In genomic region chr19:1847684-1848398, GRCh38 we compare ENCODE assay signal across 8 cellular contexts. TPM values are rescaled to one million over a fixed set of nuclear protein-coding genes. Genes with fewer than 3 reads are reported as not detected.
DNase-seq lines count a peak whose midpoint lies in the region; ATAC-seq, FAIRE-seq and TF ChIP-seq lines count a peak whose summit lies in the region.

No MANE protein-coding gene starts in this region.

- TF ChIP-seq CTCF in GM12865 (IDR thresholded peaks at IDR 0.05; ENCODE audit: insufficient read depth, low read depth, low read length, missing control alignments) (no peak), GM12878 (IDR thresholded peaks at IDR 0.05 in 2 of 3, conservative IDR thresholded peaks at IDR 0.05 in 1 of 3; ENCODE audit: control insufficient read depth in 2 of 3, extremely low read depth in 1 of 3, insufficient read depth in 1 of 3, low read depth in 3 of 3, low read length in 3 of 3) (no peak), keratinocyte (optimal IDR thresholded peaks at IDR 0.05 in 1 of 3, IDR thresholded peaks at IDR 0.05 in 1 of 3, conservative IDR thresholded peaks at IDR 0.05 in 1 of 3; ENCODE audit: extremely low read depth in 1 of 3, insufficient read depth in 2 of 3, low read length in 3 of 3) (no peak)

- H3K27me3 ChIP-seq in HAP-1 (ENCODE audit: low read depth) (no peaks in the 10 kb centered on the region), GM12878 (replicated peaks in 1 of 2; ENCODE audit: control insufficient read depth in 2 of 2, insufficient read depth in 2 of 2, low read length in 1 of 2) (no peaks in the 10 kb centered on the region), keratinocyte (ENCODE audit: control insufficient read depth, extremely low read depth, insufficient read depth, low read length) (no peaks in the 10 kb centered on the region)

- peak overlapping the region; percentile 97; the same call in 1 of the 2 replicates for H3K4me2 ChIP-seq in GM12878 (ENCODE audit: control insufficient read depth, insufficient read depth)
- peak overlapping the region; percentile 95 for H3K4me2 ChIP-seq in keratinocyte (ENCODE audit: control insufficient read depth, extremely low read depth, insufficient read depth, low read depth, low read length)

- SMC1A ChIA-PET in GM12878 (lab: Charles Lee; ENCODE audit: uncharacterized antibody, unreplicated experiment), result interaction anchor here (1.4 kb wide), 1 partner anchor 10 kb away, joined by 3 read pairs; no protein-coding TSS in a partner anchor

- H3K79me2 ChIP-seq in GM12878 (ENCODE audit: control insufficient read depth, insufficient read depth, low read length) (peaks cover 55% of the 10 kb centered on the region), keratinocyte (ENCODE audit: control insufficient read depth, insufficient read depth, low read length) (peaks cover 64% of the 10 kb centered on the region)

- peak overlapping the region; percentile 100 for H3K27ac ChIP-seq in GM12878 (ENCODE audit: control insufficient read depth, insufficient read depth)
- H3K27ac ChIP-seq in keratinocyte (ENCODE audit: control insufficient read depth, insufficient read depth, low read length), result peak overlapping the region; percentile 89

- intact Hi-C loops in GM12878 (cut with micrococcal nuclease; ENCODE audit: unreplicated experiment), result no loop called here

- RAD21 ChIA-PET in GM12878 (lab: Charles Lee; ENCODE audit: unreplicated experiment), result no interaction called here

- no peak; the same call in 1 of the 2 replicates for TF ChIP-seq POLR2A in GM12878 (IDR thresholded peaks at IDR 0.05; ENCODE audit: low read depth, low read length)

- FAIRE-seq in GM12878 (lab: Jason Lieb, UNC), result no peak
- no peak for FAIRE-seq in keratinocyte (lab: Jason Lieb, UNC)

- WGBS in GM12878 (ENCODE audit: insufficient coverage, insufficient replicate concordance, low lambda C conversion rate, missing lambda C conversion rate), result 1% methylated on average over 62 of the region's 72 CpGs

- H2AFZ ChIP-seq in GM12878 (ENCODE audit: control insufficient read depth, low read depth, low read length), result peak overlapping the region; percentile 98
- no peak overlapping the region for H2AFZ ChIP-seq in keratinocyte (ENCODE audit: control insufficient read depth, low read length)

- no peak for TF ChIP-seq EP300 in GM12878 (IDR thresholded peaks at IDR 0.05; ENCODE audit: borderline replicate concordance in 1 of 2, control insufficient read depth in 1 of 2, low read depth in 2 of 2, low read length in 2 of 2)

- peak overlapping the region; percentile 95 for H3K4me3 Mint-ChIP-seq in stimulated activated naive CD8-positive, alpha-beta T cell treated with anti-CD3 and anti-CD28 coated beads, Interleukin-15, Interleukin-2, amounts not matched to agents 100 ng/mL and 50 ng/mL, for 24 hours

- H3K27ac Mint-ChIP-seq in stimulated activated naive CD8-positive, alpha-beta T cell treated with anti-CD3 and anti-CD28 coated beads, Interleukin-15, Interleukin-2, amounts not matched to agents 100 ng/mL and 50 ng/mL, for 24 hours, result peak overlapping the region; percentile 96

- dilution Hi-C loops in keratinocyte (cut with MboI; ENCODE audit: extremely low pct_ligation_motif_present, low sequenced_read_pairs), result no loop called here

- BruUV-seq in GM12878 (replicated peaks; lab: Mats Ljungman, UMichigan), result no TSS peak

- H3K4me1 ChIP-seq in HAP-1 (peaks cover 7% of the 10 kb centered on the region), GM12878 (ENCODE audit: control insufficient read depth, insufficient read depth, low read length) (peaks cover 24% of the 10 kb centered on the region), keratinocyte (ENCODE audit: control insufficient read depth, extremely low read depth, insufficient read depth, low read length) (peaks cover 41% of the 10 kb centered on the region)

- H3K36me3 ChIP-seq in HAP-1 (replicated peaks) (peaks cover 7% of the 10 kb centered on the region), GM12878 (ENCODE audit: control insufficient read depth in 2 of 2, insufficient read depth in 2 of 2, low read length in 1 of 2) (peaks cover 0 to 6% of the 10 kb centered on the region in 2 experiments; a peak in 3 of 4 replicates), keratinocyte (ENCODE audit: control insufficient read depth in 2 of 2, extremely low read depth in 1 of 2, insufficient read depth in 2 of 2, low read length in 2 of 2) (peaks cover 8 to 12% of the 10 kb centered on the region in 2 experiments)

- peak overlapping the region; percentile 98 for H3K9ac ChIP-seq in GM12878 (ENCODE audit: control insufficient read depth, insufficient read depth, low read length)
- H3K9ac ChIP-seq in keratinocyte (ENCODE audit: control insufficient read depth, extremely low read depth, insufficient read depth, low read length), result peak overlapping the region; percentile 94

- peak overlapping the region; percentile 93 for H3K4me3 ChIP-seq in GM12865 (ENCODE audit: low read depth, low read length)
- H3K4me3 ChIP-seq in HAP-1, result peak overlapping the region; percentile 91
- peak overlapping the region; percentile 89 for H3K4me3 ChIP-seq in GM12878
- H3K4me3 ChIP-seq in keratinocyte (ENCODE audit: control insufficient read depth in 2 of 3, extremely low read depth in 1 of 3, insufficient read depth in 2 of 3, low read depth in 1 of 3, low read length in 3 of 3), result peak overlapping the region; percentile 81 to 87 (median 85)

- H4K20me1 ChIP-seq in GM12878 (ENCODE audit: control insufficient read depth, insufficient read depth) (peaks cover 3% of the 10 kb centered on the region; the same call in 1 of the 2 replicates), keratinocyte (ENCODE audit: control insufficient read depth, extremely low read depth, insufficient read depth, low read length) (peaks cover 12% of the 10 kb centered on the region)

- no peaks in the 10 kb centered on the region for H3K9me1 ChIP-seq in keratinocyte (ENCODE audit: control insufficient read depth, extremely low read depth, insufficient read depth, low read length)

- H3K9me3 Mint-ChIP-seq in stimulated activated naive CD8-positive, alpha-beta T cell treated with anti-CD3 and anti-CD28 coated beads, Interleukin-15, Interleukin-2, amounts not matched to agents 100 ng/mL and 50 ng/mL, for 24 hours, result no peaks in the 10 kb centered on the region

- H3K27me3 Mint-ChIP-seq in stimulated activated naive CD8-positive, alpha-beta T cell treated with anti-CD3 and anti-CD28 coated beads, Interleukin-15, Interleukin-2, amounts not matched to agents 100 ng/mL and 50 ng/mL, for 24 hours, result no peaks in the 10 kb centered on the region

- CTCF ChIA-PET in GM12878 (lab: Yijun Ruan, JAX), result interaction anchor here (0.7 to 2.6 kb wide), 2 partner anchors 9 to 22 kb away, joined by 3 to 13 read pairs; no protein-coding TSS in a partner anchor

- POLR2A ChIA-PET in GM12878 (lab: Charles Lee), result interaction anchor here (0.5 kb wide), 1 partner anchor 145 kb away, joined by 3 read pairs; no protein-coding TSS in a partner anchor

- H3K9me3 ChIP-seq in HAP-1 (no peaks in the 10 kb centered on the region), GM12878 (replicated peaks; ENCODE audit: control insufficient read depth, insufficient read depth, low read length) (no peaks in the 10 kb centered on the region), keratinocyte (ENCODE audit: control insufficient read depth, low read depth, low read length) (no peaks in the 10 kb centered on the region)

- TF ChIP-seq RAD21 in GM12878 (IDR thresholded peaks at IDR 0.05; ENCODE audit: insufficient read depth, low read depth, low read length), result no peak

- peaks cover 6% of the 10 kb centered on the region for H3K36me3 Mint-ChIP-seq in stimulated activated naive CD8-positive, alpha-beta T cell treated with anti-CD3 and anti-CD28 coated beads, Interleukin-15, Interleukin-2, amounts not matched to agents 100 ng/mL and 50 ng/mL, for 24 hours (ENCODE audit: low read depth)

- in situ Hi-C loops in HAP-1 (cut with MboI; ENCODE audit: low sequenced_read_pairs) (no loop called here), GM12878 (cut with MboI) (no loop called here)

- ATAC-seq in GM12878, result peak; percentile 43

- H3K4me1 Mint-ChIP-seq in stimulated activated naive CD8-positive, alpha-beta T cell treated with anti-CD3 and anti-CD28 coated beads, Interleukin-15, Interleukin-2, amounts not matched to agents 100 ng/mL and 50 ng/mL, for 24 hours (ENCODE audit: low read depth), result peaks cover 67% of the 10 kb centered on the region

- DNase-seq in GM12865 (ENCODE audit: low read depth) (peak; percentile 52), HAP-1 (ENCODE audit: low spot score in 2 of 2) (peak in 1 of 2 experiments; percentile 59), NCI-H146 (lab: John Stamatoyannopoulos, UW) (peak; percentile 25), GM12878 (ENCODE audit: low read depth, low spot score) (no peak), keratinocyte (ENCODE audit: low read depth, low spot score) (no peak), occipital lobe (lab: John Stamatoyannopoulos, UW) (no peak)
- no peak for DNase-seq in effector CD4-positive, alpha-beta T cell

RNA-seq across cellular contexts. Expression of gene REXO1, which starts 0.4 kb away (rescaled TPM):
- total RNA-seq in GM12878 (2013; cell fraction: nucleolus; rRNA removed), result 47.1 and 50.6 TPM in 2 replicates
- total RNA-seq in GM12878 (2014; rRNA removed), result 5.2 and 11.7 TPM in 2 replicates
- total RNA-seq in GM12878 (2014; rRNA removed; fragmentation: Illumina TruSeq; extraction: Trizol), result 6.4 and 8.5 TPM in 2 replicates
- 38.1 and 45.2 TPM in 2 replicates for total RNA-seq in GM12878 (2021)
- polyA plus RNA-seq in GM12878 (2011; ENCODE audit: low read depth), result 8.9 TPM
- 2.7 and 9.5 TPM in 2 replicates for polyA plus RNA-seq in GM12878 (2011; rRNA removed)
- 16.1 and 17.2 TPM in 2 replicates for polyA plus RNA-seq in GM12878 (2011; cell fraction: cytosol; rRNA removed)
- polyA plus RNA-seq in GM12878 (2011; cell fraction: nucleus; rRNA removed), result 52.3 and 81.1 TPM in 2 replicates
- 23.8 and 34.3 TPM in 2 replicates for polyA plus RNA-seq in GM12878 (2012)
- polyA plus RNA-seq in GM12878 (2014; fragmentation: Illumina TruSeq; extraction: Trizol), result 4.0 and 8.2 TPM in 2 replicates
- under 1 TPM; 0.03 to 0.64 TPM for polyA plus RNA-seq in GM12878 (2014; fragmentation: Nextera tagmentation; extraction: Ambion mirVana)
- 31.3 and 38.2 TPM in 2 replicates for polyA plus RNA-seq in GM12878 (2014; rRNA removed)
- 1 to 10 TPM; 3.7 to 8.4 TPM for polyA plus RNA-seq in GM12878 (2016; fragmentation: Nextera tagmentation; extraction: Ambion mirVana)
- polyA minus RNA-seq in GM12878 (2011; rRNA and poly(A)+ RNA removed), result 9.6 and 10.0 TPM in 2 replicates
- 10.0 and 14.4 TPM in 2 replicates for polyA minus RNA-seq in GM12878 (2011; cell fraction: cytosol; rRNA and poly(A)+ RNA removed)
- polyA minus RNA-seq in GM12878 (2011; cell fraction: nucleus; rRNA and poly(A)+ RNA removed), result 7.4 and 15.0 TPM in 2 replicates
- polyA plus RNA-seq in keratinocyte, result 6.1 to 18.6 TPM (median 9.1 TPM) in 3 replicates
- polyA plus RNA-seq in keratinocyte (2011; ENCODE audit: low read depth), result 15.3 TPM
- 8.0 and 14.2 TPM in 2 replicates for polyA plus RNA-seq in keratinocyte (2011; cell fraction: cytosol; rRNA removed)
- polyA plus RNA-seq in keratinocyte (2011; cell fraction: nucleus; rRNA removed), result 41.7 and 47.8 TPM in 2 replicates
- 19.8 and 25.0 TPM in 2 replicates for polyA plus RNA-seq in keratinocyte (2012; ENCODE audit: low replicate concordance)
- 16.5 to 40.9 TPM (median 17.7 TPM) in 3 replicates for polyA minus RNA-seq in keratinocyte
- 27.4 TPM for polyA minus RNA-seq in keratinocyte (2011; cell fraction: cytosol; rRNA and poly(A)+ RNA removed)
- polyA minus RNA-seq in keratinocyte (2011; cell fraction: nucleus; rRNA and poly(A)+ RNA removed), result 12.9 and 19.1 TPM in 2 replicates
- total RNA-seq in occipital lobe, result 2.8 TPM

RNA-seq across cellular contexts. Expression of gene KLF16, which starts 15.5 kb away (rescaled TPM):
- 4.1 and 5.1 TPM in 2 replicates for total RNA-seq in GM12878 (2013; cell fraction: nucleolus; rRNA removed)
- total RNA-seq in GM12878 (2014; rRNA removed), result 5.4 and 6.2 TPM in 2 replicates
- total RNA-seq in GM12878 (2014; rRNA removed; fragmentation: Illumina TruSeq; extraction: Trizol), result 2.2 and 2.6 TPM in 2 replicates
- total RNA-seq in GM12878 (2021), result 37.6 and 41.2 TPM in 2 replicates
- polyA plus RNA-seq in GM12878 (2011; ENCODE audit: low read depth), result 2.1 TPM
- 0.89 and 1.6 TPM in 2 replicates for polyA plus RNA-seq in GM12878 (2011; rRNA removed)
- polyA plus RNA-seq in GM12878 (2011; cell fraction: cytosol; rRNA removed), result 4.1 and 7.5 TPM in 2 replicates
- polyA plus RNA-seq in GM12878 (2011; cell fraction: nucleus; rRNA removed), result 11.3 and 26.9 TPM in 2 replicates
- 9.1 and 13.8 TPM in 2 replicates for polyA plus RNA-seq in GM12878 (2012)
- 0.57 and 2.6 TPM in 2 replicates for polyA plus RNA-seq in GM12878 (2014; fragmentation: Illumina TruSeq; extraction: Trizol)
- under 1 TPM; 0.03 to 0.24 TPM for polyA plus RNA-seq in GM12878 (2014; fragmentation: Nextera tagmentation; extraction: Ambion mirVana)
- polyA plus RNA-seq in GM12878 (2014; rRNA removed), result 13.4 and 13.7 TPM in 2 replicates
- polyA plus RNA-seq in GM12878 (2016; fragmentation: Nextera tagmentation; extraction: Ambion mirVana), result 1 to 10 TPM; 2.1 to 2.5 TPM
- 0.59 and 1.9 TPM in 2 replicates for polyA minus RNA-seq in GM12878 (2011; rRNA and poly(A)+ RNA removed)
- 4.9 and 7.4 TPM in 2 replicates for polyA minus RNA-seq in GM12878 (2011; cell fraction: cytosol; rRNA and poly(A)+ RNA removed)
- polyA minus RNA-seq in GM12878 (2011; cell fraction: nucleus; rRNA and poly(A)+ RNA removed), result 1.5 and 6.3 TPM in 2 replicates
- 4.9 to 14.7 TPM (median 6.0 TPM) in 3 replicates for polyA plus RNA-seq in keratinocyte
- polyA plus RNA-seq in keratinocyte (2011; ENCODE audit: low read depth), result 2.6 TPM
- polyA plus RNA-seq in keratinocyte (2011; cell fraction: cytosol; rRNA removed), result 4.7 and 19.3 TPM in 2 replicates
- polyA plus RNA-seq in keratinocyte (2011; cell fraction: nucleus; rRNA removed), result 7.7 and 17.7 TPM in 2 replicates
- 13.9 and 30.6 TPM in 2 replicates for polyA plus RNA-seq in keratinocyte (2012; ENCODE audit: low replicate concordance)
- polyA minus RNA-seq in keratinocyte, result 1.9 to 11.4 TPM (median 2.2 TPM) in 3 replicates
- 48.5 TPM for polyA minus RNA-seq in keratinocyte (2011; cell fraction: cytosol; rRNA and poly(A)+ RNA removed)
- 8.2 and 11.3 TPM in 2 replicates for polyA minus RNA-seq in keratinocyte (2011; cell fraction: nucleus; rRNA and poly(A)+ RNA removed)
- total RNA-seq in occipital lobe, result 3.3 TPM

RNA-seq across cellular contexts. Expression of gene ATP8B3, which starts 35.8 kb away (rescaled TPM):
- 3.1 and 4.2 TPM in 2 replicates for total RNA-seq in GM12878 (2013; cell fraction: nucleolus; rRNA removed)
- total RNA-seq in GM12878 (2014; rRNA removed) (0.38 and 0.51 TPM in 2 replicates), GM12878 (2014; rRNA removed; fragmentation: Illumina TruSeq; extraction: Trizol) (0.36 and 0.74 TPM in 2 replicates), GM12878 (2021) (1.0 and 1.7 TPM in 2 replicates), occipital lobe (under 0.01 TPM)
- 1.3 TPM for polyA plus RNA-seq in GM12878 (2011; ENCODE audit: low read depth)
- polyA plus RNA-seq in GM12878 (2011; rRNA removed) (0.86 and 1.6 TPM in 2 replicates), GM12878 (2014; fragmentation: Illumina TruSeq; extraction: Trizol) (0.43 and 0.48 TPM in 2 replicates), GM12878 (2014; fragmentation: Nextera tagmentation; extraction: Ambion mirVana) (under 1 TPM; 0.13 to 0.34 TPM), GM12878 (2014; rRNA removed) (0.76 and 1.3 TPM in 2 replicates), GM12878 (2016; fragmentation: Nextera tagmentation; extraction: Ambion mirVana) (1 to 10 TPM in 1 of 2 experiments, under 1 TPM in 1; 0.54 to 1.0 TPM), keratinocyte (0.98 to 2.8 TPM (median 1.2 TPM) in 3 replicates)
- polyA plus RNA-seq in GM12878 (2011; cell fraction: cytosol; rRNA removed), result 2.6 TPM in 2 replicates
- 6.1 and 6.5 TPM in 2 replicates for polyA plus RNA-seq in GM12878 (2011; cell fraction: nucleus; rRNA removed)
- polyA plus RNA-seq in GM12878 (2012), result 1.8 and 2.5 TPM in 2 replicates
- polyA minus RNA-seq in GM12878 (2011; rRNA and poly(A)+ RNA removed), result 1.9 and 2.3 TPM in 2 replicates
- polyA minus RNA-seq in GM12878 (2011; cell fraction: cytosol; rRNA and poly(A)+ RNA removed), result 0.73 and 2.3 TPM in 2 replicates
- 0.73 and 1.1 TPM in 2 replicates for polyA minus RNA-seq in GM12878 (2011; cell fraction: nucleus; rRNA and poly(A)+ RNA removed)
- 0.44 TPM for polyA plus RNA-seq in keratinocyte (2011; ENCODE audit: low read depth)
- polyA plus RNA-seq in keratinocyte (2011; cell fraction: cytosol; rRNA removed), result 0.74 and 1.2 TPM in 2 replicates
- 3.3 and 7.1 TPM in 2 replicates for polyA plus RNA-seq in keratinocyte (2011; cell fraction: nucleus; rRNA removed)
- polyA plus RNA-seq in keratinocyte (2012; ENCODE audit: low replicate concordance), result 0.56 and 1.5 TPM in 2 replicates
- polyA minus RNA-seq in keratinocyte, result 0.82 to 3.7 TPM (median 1.3 TPM) in 3 replicates
- polyA minus RNA-seq in keratinocyte (2011; cell fraction: cytosol; rRNA and poly(A)+ RNA removed), result 2.5 TPM
- polyA minus RNA-seq in keratinocyte (2011; cell fraction: nucleus; rRNA and poly(A)+ RNA removed), result 1.5 and 1.9 TPM in 2 replicates

RNA-seq across cellular contexts. Expression of gene ABHD17A, which starts 37.5 kb away (rescaled TPM):
- total RNA-seq in GM12878 (2013; cell fraction: nucleolus; rRNA removed), result 25.8 and 29.5 TPM in 2 replicates
- total RNA-seq in GM12878 (2014; rRNA removed) (109 and 126 TPM in 2 replicates), GM12878 (2014; rRNA removed; fragmentation: Illumina TruSeq; extraction: Trizol) (5.6 and 7.0 TPM in 2 replicates), GM12878 (2021) (72.6 and 77.6 TPM in 2 replicates), occipital lobe (50.5 TPM)
- polyA plus RNA-seq in GM12878 (2011; ENCODE audit: low read depth), result 8.6 TPM
- polyA plus RNA-seq in GM12878 (2011; rRNA removed) (7.7 and 25.3 TPM in 2 replicates), GM12878 (2014; fragmentation: Illumina TruSeq; extraction: Trizol) (0.87 and 2.5 TPM in 2 replicates), GM12878 (2014; fragmentation: Nextera tagmentation; extraction: Ambion mirVana) (under 1 TPM in 1 of 2 experiments, not detected in 1; 0.13 TPM), GM12878 (2014; rRNA removed) (84.5 and 105 TPM in 2 replicates), GM12878 (2016; fragmentation: Nextera tagmentation; extraction: Ambion mirVana) (10 to 100 TPM; 28.8 to 45.7 TPM), keratinocyte (27.2 to 67.3 TPM (median 31.0 TPM) in 3 replicates)
- polyA plus RNA-seq in GM12878 (2011; cell fraction: cytosol; rRNA removed), result 45.6 and 92.1 TPM in 2 replicates
- polyA plus RNA-seq in GM12878 (2011; cell fraction: nucleus; rRNA removed), result 158 and 188 TPM in 2 replicates
- polyA plus RNA-seq in GM12878 (2012), result 36.2 and 44.0 TPM in 2 replicates
- 22.4 and 32.0 TPM in 2 replicates for polyA minus RNA-seq in GM12878 (2011; rRNA and poly(A)+ RNA removed)
- 21.4 and 26.9 TPM in 2 replicates for polyA minus RNA-seq in GM12878 (2011; cell fraction: cytosol; rRNA and poly(A)+ RNA removed)
- 13.5 and 18.1 TPM in 2 replicates for polyA minus RNA-seq in GM12878 (2011; cell fraction: nucleus; rRNA and poly(A)+ RNA removed)
- 9.2 TPM for polyA plus RNA-seq in keratinocyte (2011; ENCODE audit: low read depth)
- polyA plus RNA-seq in keratinocyte (2011; cell fraction: cytosol; rRNA removed), result 20.8 and 62.5 TPM in 2 replicates
- polyA plus RNA-seq in keratinocyte (2011; cell fraction: nucleus; rRNA removed), result 29.9 and 47.5 TPM in 2 replicates
- polyA plus RNA-seq in keratinocyte (2012; ENCODE audit: low replicate concordance), result 20.6 and 43.3 TPM in 2 replicates
- polyA minus RNA-seq in keratinocyte, result 13.2 to 23.4 TPM (median 20.6 TPM) in 3 replicates
- 122 TPM for polyA minus RNA-seq in keratinocyte (2011; cell fraction: cytosol; rRNA and poly(A)+ RNA removed)
- 13.3 and 22.2 TPM in 2 replicates for polyA minus RNA-seq in keratinocyte (2011; cell fraction: nucleus; rRNA and poly(A)+ RNA removed)

RNA-seq across cellular contexts. Expression of gene ADAT3, which starts 57.4 kb away (rescaled TPM):
- total RNA-seq in GM12878 (2013; cell fraction: nucleolus; rRNA removed), result 26.1 and 30.8 TPM in 2 replicates
- total RNA-seq in GM12878 (2014; rRNA removed), result 3.8 and 5.6 TPM in 2 replicates
- total RNA-seq in GM12878 (2014; rRNA removed; fragmentation: Illumina TruSeq; extraction: Trizol), result 0.27 TPM in 1 of 2 replicates, not detected in the other
- total RNA-seq in GM12878 (2021), result 11.6 and 11.8 TPM in 2 replicates
- 0.54 TPM for polyA plus RNA-seq in GM12878 (2011; ENCODE audit: low read depth)
- 0.13 and 0.46 TPM in 2 replicates for polyA plus RNA-seq in GM12878 (2011; rRNA removed)
- polyA plus RNA-seq in GM12878 (2011; cell fraction: cytosol; rRNA removed), result 1.1 and 2.1 TPM in 2 replicates
- 5.4 and 12.3 TPM in 2 replicates for polyA plus RNA-seq in GM12878 (2011; cell fraction: nucleus; rRNA removed)
- polyA plus RNA-seq in GM12878 (2012), result 3.0 and 3.7 TPM in 2 replicates
- polyA plus RNA-seq in GM12878 (2014; fragmentation: Illumina TruSeq; extraction: Trizol), result not detected in 2 replicates
- polyA plus RNA-seq in GM12878 (2014; fragmentation: Nextera tagmentation; extraction: Ambion mirVana), result not detected
- polyA plus RNA-seq in GM12878 (2014; rRNA removed), result 11.0 and 13.2 TPM in 2 replicates
- polyA plus RNA-seq in GM12878 (2016; fragmentation: Nextera tagmentation; extraction: Ambion mirVana), result 1 to 10 TPM; 7.7 to 8.9 TPM
- polyA minus RNA-seq in GM12878 (2011; rRNA and poly(A)+ RNA removed), result 0.62 TPM in 1 of 2 replicates, not detected in the other
- 1.1 and 1.5 TPM in 2 replicates for polyA minus RNA-seq in GM12878 (2011; cell fraction: cytosol; rRNA and poly(A)+ RNA removed)
- polyA minus RNA-seq in GM12878 (2011; cell fraction: nucleus; rRNA and poly(A)+ RNA removed), result 1.9 and 4.9 TPM in 2 replicates
- polyA plus RNA-seq in keratinocyte, result 0.55 to 0.93 TPM (median 0.85 TPM) in 3 replicates
- polyA plus RNA-seq in keratinocyte (2011; ENCODE audit: low read depth), result 0.69 TPM
- 0.15 and 1.7 TPM in 2 replicates for polyA plus RNA-seq in keratinocyte (2011; cell fraction: cytosol; rRNA removed)
- polyA plus RNA-seq in keratinocyte (2011; cell fraction: nucleus; rRNA removed), result 1.2 and 2.4 TPM in 2 replicates
- 1.9 and 3.4 TPM in 2 replicates for polyA plus RNA-seq in keratinocyte (2012; ENCODE audit: low replicate concordance)
- 0.20 to 0.36 TPM in 2 of 3 replicates, not detected in the other for polyA minus RNA-seq in keratinocyte
- polyA minus RNA-seq in keratinocyte (2011; cell fraction: cytosol; rRNA and poly(A)+ RNA removed), result 2.1 TPM
- 2.1 and 2.6 TPM in 2 replicates for polyA minus RNA-seq in keratinocyte (2011; cell fraction: nucleus; rRNA and poly(A)+ RNA removed)
- 1.2 TPM for total RNA-seq in occipital lobe

Comparison
In these comparisons a context has a peak if more than half of its experiments do, and no peak if none do; other contexts are left out.
1. DNase-seq: peak in GM12865 (single experiment) and NCI-H146 (single experiment); none in GM12878 (single experiment), keratinocyte (single experiment), occipital lobe (single experiment) and effector CD4-positive, alpha-beta T cell (single experiment).
2. Peak in every context shown above with its lines, with median percentiles within 50 percentile points of each other: H3K4me3 ChIP-seq.